ENCODE assay signal across 8 cellular contexts in the genomic region with DNA sequence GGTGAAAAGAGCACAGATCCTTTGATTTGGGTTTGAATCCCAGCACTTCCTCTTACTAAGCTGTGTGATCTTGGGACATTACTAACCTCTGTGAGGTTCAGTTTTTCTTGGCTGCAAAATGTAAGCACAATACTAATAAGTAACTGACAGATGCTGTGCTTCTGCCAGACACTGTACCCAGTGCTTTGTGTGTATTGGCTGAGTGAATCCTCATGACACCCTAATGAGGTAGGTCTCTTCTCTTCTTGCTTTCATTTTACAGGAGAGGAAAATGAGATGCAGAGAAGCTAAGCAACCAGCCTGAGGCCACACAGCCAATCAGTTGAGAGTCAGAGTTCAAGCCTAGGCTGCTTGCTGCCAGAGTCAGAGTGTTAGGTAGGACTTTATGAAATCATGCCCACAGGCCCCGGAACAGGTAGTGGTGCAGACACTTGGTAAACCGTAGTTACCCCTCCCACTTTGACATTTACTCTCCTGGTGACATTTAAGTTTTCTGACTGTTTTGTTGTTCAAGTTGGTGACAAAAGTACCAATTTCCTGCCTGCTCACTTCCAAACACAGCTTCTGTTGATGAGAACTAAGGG. TPM values are rescaled to one million over a fixed set of nuclear protein-coding genes. Genes with fewer than 3 reads are reported as not detected.
DNase-seq lines count a peak whose midpoint lies in the region; ATAC-seq and TF ChIP-seq lines count a peak whose summit lies in the region.

No MANE protein-coding gene starts in this region.

- H3K79me2 ChIP-seq in mammary epithelial cell (ENCODE audit: insufficient read depth, low read length) = no peaks in the 10 kb centered on the region

- no peaks in the 10 kb centered on the region for H3K36me3 Mint-ChIP-seq in MCF 10A (ENCODE audit: insufficient read depth, unreplicated experiment)
- H3K36me3 Mint-ChIP-seq in activated CD4-positive, alpha-beta T cell treated with anti-CD3 and anti-CD28 coated beads, Interleukin-2, amount 10 ng/mL, durations not matched to agents 7 days and 5 days (ENCODE audit: low read depth) = peaks cover 48% of the 10 kb centered on the region

- no peaks in the 10 kb centered on the region for H3K4me1 ChIP-seq in mammary epithelial cell (ENCODE audit: insufficient read depth, low read length)

- no peaks in the 10 kb centered on the region for H3K27me3 Mint-ChIP-seq in MCF 10A (ENCODE audit: insufficient read depth, unreplicated experiment)
- no peaks in the 10 kb centered on the region for H3K27me3 Mint-ChIP-seq in activated CD4-positive, alpha-beta T cell treated with anti-CD3 and anti-CD28 coated beads, Interleukin-2, amount 10 ng/mL, durations not matched to agents 7 days and 5 days

- no peak for TF ChIP-seq CTCF in MCF 10A (IDR thresholded peaks at IDR 0.05; ENCODE audit: unreplicated experiment)
- TF ChIP-seq CTCF in mammary epithelial cell (conservative IDR thresholded peaks at IDR 0.05 in 1 of 2, IDR thresholded peaks at IDR 0.05 in 1 of 2; ENCODE audit: extremely low read depth in 1 of 2, insufficient read depth in 1 of 2, low read depth in 1 of 2, low read length in 2 of 2) = no peak
- no peak for TF ChIP-seq CTCF in epithelial cell of proximal tubule (conservative IDR thresholded peaks at IDR 0.05; ENCODE audit: low read depth, low read length)

- intact Hi-C loops in MCF 10A (cut with micrococcal nuclease) (no loop called here), mammary epithelial cell (cut with micrococcal nuclease) (no loop called here)

- peak; percentile 63 for DNase-seq in MCF 10A (ENCODE audit: unreplicated experiment)
- DNase-seq in mammary epithelial cell = no peak
- peak; percentile 95 for DNase-seq in activated CD4-positive, alpha-beta T cell treated with anti-CD3 and anti-CD28 coated beads, Interleukin-2, amount 10 ng/mL, durations not matched to agents 7 days and 5 days
- DNase-seq in epithelial cell of proximal tubule (ENCODE audit: low read depth) = peak; percentile 86
- peak; percentile 35 to 65 for DNase-seq in stimulated activated CD4-positive, alpha-beta T cell treated with anti-CD3 and anti-CD28 coated beads, Interleukin-15, amount 100 ng/mL, for 1 hour (ENCODE audit: low read depth in 1 of 2, low spot score in 1 of 2)
- DNase-seq in hippocampal formation (lab: John Stamatoyannopoulos, UW) = no peak
- no peak for DNase-seq in epidermal melanocyte (ENCODE audit: insufficient read length, low spot score)

- H2AFZ ChIP-seq in mammary epithelial cell (ENCODE audit: low read depth, low read length) = no peak overlapping the region

- no peak overlapping the region for H3K4me3 Mint-ChIP-seq in MCF 10A (ENCODE audit: unreplicated experiment)
- peak overlapping the region; percentile 65 for H3K4me3 Mint-ChIP-seq in activated CD4-positive, alpha-beta T cell treated with anti-CD3 and anti-CD28 coated beads, Interleukin-2, amount 10 ng/mL, durations not matched to agents 7 days and 5 days

- no peak overlapping the region for H3K4me2 ChIP-seq in mammary epithelial cell (ENCODE audit: insufficient read depth, low read depth, low read length)

- no peaks in the 10 kb centered on the region for H3K9me3 Mint-ChIP-seq in MCF 10A (ENCODE audit: unreplicated experiment)
- no peaks in the 10 kb centered on the region for H3K9me3 Mint-ChIP-seq in activated CD4-positive, alpha-beta T cell treated with anti-CD3 and anti-CD28 coated beads, Interleukin-2, amount 10 ng/mL, durations not matched to agents 7 days and 5 days

- no peaks in the 10 kb centered on the region for H3K9me3 ChIP-seq in mammary epithelial cell (replicated peaks; ENCODE audit: insufficient read depth, low read length)

- dilution Hi-C loops in mammary epithelial cell (cut with HindIII; ENCODE audit: low sequenced_read_pairs) = no loop called here

- WGBS in mammary epithelial cell (ENCODE audit: low coverage, missing lambda C conversion rate) = 90% methylated on average over 2 of the region's 2 CpGs

- H3K4me1 Mint-ChIP-seq in MCF 10A (ENCODE audit: insufficient read depth, unreplicated experiment) = peaks cover 4% of the 10 kb centered on the region
- peaks cover 90% of the 10 kb centered on the region for H3K4me1 Mint-ChIP-seq in activated CD4-positive, alpha-beta T cell treated with anti-CD3 and anti-CD28 coated beads, Interleukin-2, amount 10 ng/mL, durations not matched to agents 7 days and 5 days

- H3K36me3 ChIP-seq in mammary epithelial cell (ENCODE audit: insufficient read depth, low read length) = no peaks in the 10 kb centered on the region

- no peak overlapping the region for H3K9ac ChIP-seq in mammary epithelial cell (ENCODE audit: insufficient read depth, low read length)

- POLR2A ChIA-PET in MCF 10A (lab: Yijun Ruan, JAX) = no interaction called here
- POLR2A ChIA-PET in activated CD4-positive, alpha-beta T cell treated with anti-CD3 and anti-CD28 coated beads, Interleukin-2, amount 10 ng/mL, durations not matched to agents 7 days and 5 days (lab: Charles Lee) = interaction anchor here (0.6 to 1.0 kb wide), 4 partner anchors 11 to 1266 kb away, joined by 3 to 9 read pairs (median 4); no protein-coding TSS in a partner anchor

- no peak overlapping the region for H3K27ac ChIP-seq in mammary epithelial cell (ENCODE audit: insufficient read depth, low read depth, low read length)

- no peak overlapping the region for H3K27ac Mint-ChIP-seq in MCF 10A (ENCODE audit: low read depth, unreplicated experiment)
- peak overlapping the region; percentile 98 for H3K27ac Mint-ChIP-seq in activated CD4-positive, alpha-beta T cell treated with anti-CD3 and anti-CD28 coated beads, Interleukin-2, amount 10 ng/mL, durations not matched to agents 7 days and 5 days

- H4K20me1 ChIP-seq in mammary epithelial cell (ENCODE audit: insufficient read depth, low read length) = no peaks in the 10 kb centered on the region

- BruUV-seq in MCF 10A (replicated peaks; lab: Mats Ljungman, UMichigan) (no TSS peak), mammary epithelial cell (replicated peaks; lab: Mats Ljungman, UMichigan) (no TSS peak)

- CTCF ChIA-PET in MCF 10A (lab: Yijun Ruan, JAX) (interaction anchor here (0.6 to 0.9 kb wide), 3 partner anchors 65 to 108 kb away, joined by 3 read pairs; no protein-coding TSS in a partner anchor), mammary epithelial cell (lab: Charles Lee; ENCODE audit: low non-redundant PET) (no interaction called here)
- CTCF ChIA-PET in activated CD4-positive, alpha-beta T cell treated with anti-CD3 and anti-CD28 coated beads, Interleukin-2, amount 10 ng/mL, durations not matched to agents 7 days and 5 days (lab: Charles Lee) = interaction anchor here (0.6 to 2.5 kb wide), 12 partner anchors 8 to 110 kb away, joined by 3 to 15 read pairs (median 4); no protein-coding TSS in a partner anchor

- in situ Hi-C loops in mammary epithelial cell (cut with MboI; ENCODE audit: low sequenced_read_pairs in 2 of 2) = no loop called here

- H3K27me3 ChIP-seq in mammary epithelial cell (ENCODE audit: insufficient read depth, low read length) = no peaks in the 10 kb centered on the region

- H3K4me3 ChIP-seq in mammary epithelial cell (replicated peaks in 1 of 3; ENCODE audit: insufficient read depth in 1 of 3, low read depth in 2 of 3, low read length in 3 of 3) = no peak overlapping the region
- H3K4me3 ChIP-seq in epithelial cell of proximal tubule (ENCODE audit: low read depth, low read length) = peak overlapping the region; percentile 5

- ATAC-seq in HG03442 (IDR thresholded peaks at IDR 0.05; ENCODE audit: unreplicated experiment) = peak; percentile 62

RNA-seq across cellular contexts. Expression of a gene that starts 21.2 kb away (rescaled TPM):
- total RNA-seq in MCF 10A (2022) = 0.30 and 0.61 TPM in 2 replicates
- 1 to 10 TPM in 1 of 2 donors, under 1 TPM in 1; 0.73 to 1.5 TPM for total RNA-seq in mammary epithelial cell
- 0.32 TPM for polyA plus RNA-seq in mammary epithelial cell
- not detected for polyA minus RNA-seq in mammary epithelial cell
- 10 to 100 TPM; 75.2 to 81.3 TPM for total RNA-seq in activated CD4-positive, alpha-beta T cell treated with anti-CD3 and anti-CD28 coated beads, Interleukin-2, amount 10 ng/mL, durations not matched to agents 7 days and 5 days
- 43.9 and 44.2 TPM in 2 replicates for total RNA-seq in epithelial cell of proximal tubule

Comparison
In these comparisons a context has a peak if more than half of its experiments do, and no peak if none do; other contexts are left out.
1. DNase-seq: peak in MCF 10A (single experiment), activated CD4-positive, alpha-beta T cell treated with anti-CD3 and anti-CD28 coated beads, Interleukin-2, amount 10 ng/mL, durations not matched to agents 7 days and 5 days (single experiment), epithelial cell of proximal tubule (single experiment) and stimulated activated CD4-positive, alpha-beta T cell treated with anti-CD3 and anti-CD28 coated beads, Interleukin-15, amount 100 ng/mL, for 1 hour (2 of 2); none in mammary epithelial cell (single experiment), hippocampal formation (0 of 2) and epidermal melanocyte (single experiment).
2. RNA of a gene that starts 21.2 kb away (total RNA-seq): 75.2 to 81.3 TPM in activated CD4-positive, alpha-beta T cell treated with anti-CD3 and anti-CD28 coated beads, Interleukin-2, amount 10 ng/mL, durations not matched to agents 7 days and 5 days and 43.9 to 44.2 TPM in epithelial cell of proximal tubule; 0.73 to 1.5 TPM in mammary epithelial cell and 0.30 to 0.61 TPM in MCF 10A; every median in the first group is over 10 times any median in the second.